24 cellular contexts compared by ENCODE assay signal in genomic region chr1:240942901-240943300, GRCh38.
"Had no signal": no experiment of that assay in that cellular context is flagged by ENCODE, and none has a peak within 500 bp of the region (broad histone marks: within the 10 kb centered on the region; RNA-seq: fewer than 3 reads in every experiment).

No MANE protein-coding gene starts in this region.

- H3K9me3 ChIP-seq: colonic mucosa, esophagus muscularis mucosa, gastrocnemius medialis had no signal

- H3K27me3 ChIP-seq: colonic mucosa, dorsolateral prefrontal cortex, esophagus muscularis mucosa, esophagus squamous epithelium, foreskin keratinocyte, gastrocnemius medialis, gastroesophageal sphincter, heart left ventricle, heart right ventricle had no signal

- H3K36me3 ChIP-seq: colonic mucosa, esophagus muscularis mucosa, esophagus squamous epithelium, gastrocnemius medialis, gastroesophageal sphincter, heart left ventricle, heart right ventricle had no signal

- DNase-seq: colonic mucosa; cortex of kidney; dermis blood vessel endothelial cell; dorsolateral prefrontal cortex; effector CD4-positive, alpha-beta T cell; effector CD8-positive, alpha-beta T cell; effector memory CD4-positive, alpha-beta T cell; effector memory CD8-positive, alpha-beta T cell; endodermal cell; erythroblast; esophagus squamous epithelium; foreskin fibroblast; foreskin keratinocyte; foreskin melanocyte; gastrocnemius medialis; glutamatergic neuron; head of caudate nucleus; heart left ventricle; heart right ventricle had no signal

- H3K4me1 ChIP-seq: colonic mucosa, esophagus muscularis mucosa, esophagus squamous epithelium, foreskin keratinocyte, gastrocnemius medialis, gastroesophageal sphincter, heart left ventricle, heart right ventricle had no signal

- H3K4me3 ChIP-seq: colonic mucosa, coronary artery, dorsolateral prefrontal cortex, esophagus muscularis mucosa, esophagus squamous epithelium, gastrocnemius medialis, gastroesophageal sphincter, heart left ventricle, heart right ventricle had no signal

- H3K27ac ChIP-seq: colonic mucosa, coronary artery, dorsolateral prefrontal cortex, epithelial cell of prostate, esophagus muscularis mucosa, esophagus squamous epithelium, foreskin keratinocyte, gastrocnemius medialis, gastroesophageal sphincter, heart left ventricle, heart right ventricle had no signal

- ATAC-seq: effector memory CD8-positive, alpha-beta T cell; esophagus mucosa; foreskin keratinocyte; gastrocnemius medialis; gastroesophageal sphincter; heart left ventricle; heart right ventricle had no signal
